In genomic region chr4:100728861-100729260, GRCh38 we compare ENCODE assay signal across 20 cellular contexts.
DNase-seq lines count a peak whose midpoint lies in the region; ATAC-seq, FAIRE-seq and TF ChIP-seq lines count a peak whose summit lies in the region.
"Had no signal": no experiment of that assay in that cellular context is flagged by ENCODE, and none has a peak within 500 bp of the region (broad histone marks: within the 10 kb centered on the region; RNA-seq: fewer than 3 reads in every experiment).

No MANE protein-coding gene starts in this region.

- no peak for TF ChIP-seq EP300 in SK-N-SH (IDR thresholded peaks at IDR 0.05; ENCODE audit: borderline replicate concordance in 1 of 2, low read depth in 1 of 2, low read length in 1 of 2)

- H3K79me2 ChIP-seq in HCT116 (ENCODE audit: insufficient read depth, low read length) (no peaks in the 10 kb centered on the region), SK-N-SH (ENCODE audit: insufficient read depth) (no peaks in the 10 kb centered on the region)

- FAIRE-seq in pancreas (lab: Jason Lieb, UNC) = no peak
- FAIRE-seq: A549, G401.6, GM12892, H54 had no signal

- TF ChIP-seq CTCF in HCT116 (IDR thresholded peaks at IDR 0.05 in 2 of 3, conservative IDR thresholded peaks at IDR 0.05 in 1 of 3; ENCODE audit: borderline replicate concordance in 1 of 3, insufficient read depth in 1 of 3, low read depth in 2 of 3, low read length in 2 of 3) (no peak), SK-N-SH (IDR thresholded peaks at IDR 0.05) (no peak), mesothelial cell of epicardium (IDR thresholded peaks at IDR 0.05; ENCODE audit: unreplicated experiment) (no peak), pancreas (IDR thresholded peaks at IDR 0.05) (no peak), endothelial cell (IDR thresholded peaks at IDR 0.05; ENCODE audit: unreplicated experiment) (no peak)

- no TSS peak for BruUV-seq in HCT116 (replicated peaks; lab: Mats Ljungman, UMichigan)

- H3K4me1 ChIP-seq in HCT116 (ENCODE audit: control insufficient read depth in 1 of 2, insufficient read depth in 2 of 2, low read length in 2 of 2) = no peaks in the 10 kb centered on the region
- H3K4me1 ChIP-seq in SK-N-SH (ENCODE audit: control insufficient read depth in 1 of 2, insufficient read depth in 2 of 2, low read depth in 1 of 2, low read length in 1 of 2) = no peaks in the 10 kb centered on the region; a peak in 1 of 4 replicates
- no peaks in the 10 kb centered on the region for H3K4me1 ChIP-seq in pancreas
- H3K4me1 ChIP-seq in CD4-positive, alpha-beta memory T cell (ENCODE audit: insufficient read depth, low read length) = no peaks in the 10 kb centered on the region
- H3K4me1 ChIP-seq: A549, Caco-2, HAP-1 had no signal

- DNase-seq in HCT116 (ENCODE audit: low read depth, low spot score) (no peak), SK-N-SH (no peak), amniotic epithelial cell (ENCODE audit: low read depth) (peak; percentile 80), mesothelial cell of epicardium (ENCODE audit: low spot score in 2 of 2, unreplicated experiment in 2 of 2) (no peak), pancreas (no peak), endothelial cell (ENCODE audit: low spot score) (no peak), T-helper 2 cell (no peak)
- no peak for DNase-seq in CD4-positive, alpha-beta memory T cell
- DNase-seq: 8988T; C1 segment of cervical spinal cord; Caco-2; CD8-positive, alpha-beta T cell; DMS153; DND-41; GOT3 had no signal

- H3K4me1 Mint-ChIP-seq in mesothelial cell of epicardium (no peaks in the 10 kb centered on the region), endothelial cell (ENCODE audit: unreplicated experiment) (no peaks in the 10 kb centered on the region)
- H3K4me1 Mint-ChIP-seq in CD4-positive, alpha-beta memory T cell = no peaks in the 10 kb centered on the region

- H4K20me1 ChIP-seq in HCT116 (ENCODE audit: insufficient read depth) (no peaks in the 10 kb centered on the region), SK-N-SH (ENCODE audit: insufficient read depth) (no peaks in the 10 kb centered on the region)

- no peak for TF ChIP-seq POLR2A in HCT116 (IDR thresholded peaks at IDR 0.05; ENCODE audit: borderline replicate concordance, extremely low read depth, insufficient read depth, insufficient read length)

- intact Hi-C loops in HCT116 (cut with micrococcal nuclease) = no loop called here
- intact Hi-C loops in pancreas (cut with DNase I) = no loop called here
- intact Hi-C loops in CD4-positive, alpha-beta memory T cell (cut with micrococcal nuclease) = no loop called here

- 82% methylated on average over 4 of the region's 4 CpGs for WGBS in SK-N-SH (ENCODE audit: low lambda C conversion rate)
- WGBS in pancreas, 2 donors = 81 to 85% methylated on average over 4 of the region's 4 CpGs

- CTCF ChIA-PET in HCT116 (lab: Charles Lee) (no interaction called here), SK-N-SH (lab: Yijun Ruan, JAX) (no interaction called here)
- CTCF ChIA-PET in CD4-positive, alpha-beta memory T cell (lab: Charles Lee; ENCODE audit: partially characterized antibody) = interaction anchor here (1.3 kb wide), 1 partner anchor 9 kb away, joined by 5 read pairs; no protein-coding TSS in a partner anchor

- H3K4me3 ChIP-seq in HCT116 (replicated peaks in 1 of 2; ENCODE audit: low read depth in 1 of 2, low read length in 2 of 2) (no peak overlapping the region), SK-N-SH (ENCODE audit: low read depth in 2 of 2, low read length in 1 of 2) (no peak overlapping the region), pancreas (no peak overlapping the region)
- H3K4me3 ChIP-seq in CD4-positive, alpha-beta memory T cell (ENCODE audit: low read length in 2 of 2) = no peak overlapping the region
- H3K4me3 ChIP-seq: A549, HAP-1 had no signal

- no peaks in the 10 kb centered on the region for H3F3A ChIP-seq in SK-N-SH (replicated peaks; ENCODE audit: insufficient read depth)

- H3K36me3 Mint-ChIP-seq in mesothelial cell of epicardium (no peaks in the 10 kb centered on the region), endothelial cell (ENCODE audit: low read depth, unreplicated experiment) (no peaks in the 10 kb centered on the region)
- no peaks in the 10 kb centered on the region for H3K36me3 Mint-ChIP-seq in CD4-positive, alpha-beta memory T cell
- H3K36me3 Mint-ChIP-seq: CD8-positive, alpha-beta T cell had no signal

- H3K9me3 Mint-ChIP-seq in mesothelial cell of epicardium = peaks cover 17% of the 10 kb centered on the region
- H3K9me3 Mint-ChIP-seq in endothelial cell (ENCODE audit: unreplicated experiment) = no peaks in the 10 kb centered on the region
- peaks cover 0 to 13% (median 5%) of the 10 kb centered on the region in 8 donors for H3K9me3 Mint-ChIP-seq in CD4-positive, alpha-beta memory T cell

- H3K27ac ChIP-seq in HCT116 (ENCODE audit: low read depth, low read length) (no peak overlapping the region), SK-N-SH (ENCODE audit: low read depth in 2 of 2, low read length in 1 of 2) (no peak overlapping the region), pancreas (no peak overlapping the region)
- H3K27ac ChIP-seq in CD4-positive, alpha-beta memory T cell (ENCODE audit: low read depth, low read length) = no peak overlapping the region
- H3K27ac ChIP-seq: A549 had no signal

- H3K9ac ChIP-seq in HCT116 (ENCODE audit: low read length) (no peak overlapping the region), SK-N-SH (no peak overlapping the region)

- H2AFZ ChIP-seq in HCT116 (ENCODE audit: low read depth, low read length, poor library complexity, severe bottlenecking) = peak overlapping the region; percentile 49
- H2AFZ ChIP-seq in SK-N-SH (ENCODE audit: low read depth) = 0 out of 2 replicates have a peak overlapping the region, but pooled peaks have one; percentile 53

- H3K27ac Mint-ChIP-seq in mesothelial cell of epicardium (peak overlapping the region; percentile 37), endothelial cell (ENCODE audit: unreplicated experiment) (no peak overlapping the region)
- H3K27ac Mint-ChIP-seq in CD4-positive, alpha-beta memory T cell = no peak overlapping the region
- H3K27ac Mint-ChIP-seq: CD8-positive, alpha-beta T cell had no signal

- H3K4me3 Mint-ChIP-seq in mesothelial cell of epicardium = no peak overlapping the region
- H3K4me3 Mint-ChIP-seq in endothelial cell (ENCODE audit: unreplicated experiment) = no peak overlapping the region
- no peak overlapping the region for H3K4me3 Mint-ChIP-seq in CD4-positive, alpha-beta memory T cell
- H3K4me3 Mint-ChIP-seq: CD8-positive, alpha-beta T cell had no signal

- POLR2A ChIA-PET in HCT116 (lab: Charles Lee) (interaction anchor here (1.6 kb wide), 1 partner anchor 10 kb away, joined by 5 read pairs; no protein-coding TSS in a partner anchor), SK-N-SH (lab: Yijun Ruan, JAX) (no interaction called here)
- POLR2A ChIA-PET in CD4-positive, alpha-beta memory T cell (lab: Charles Lee; ENCODE audit: partially characterized antibody) = no interaction called here

- TF ChIP-seq RAD21 in HCT116 (IDR thresholded peaks at IDR 0.05; ENCODE audit: low read depth) (no peak), SK-N-SH (IDR thresholded peaks at IDR 0.05; ENCODE audit: low read length) (no peak)

- H3K9me3 ChIP-seq in HCT116 (ENCODE audit: control insufficient read depth in 1 of 2, insufficient read depth in 1 of 2, low read depth in 1 of 2, low read length in 2 of 2) (peaks cover 0 to 7% of the 10 kb centered on the region in 2 experiments; a peak in 2 of 4 replicates), SK-N-SH (peaks cover 15% of the 10 kb centered on the region; the same call in 1 of the 2 replicates), pancreas (peaks cover 0 to 2% (median 0%) of the 10 kb centered on the region in 4 donors)
- H3K9me3 ChIP-seq in CD4-positive, alpha-beta memory T cell (ENCODE audit: control insufficient read depth in 1 of 2, low read length in 2 of 2) = peaks cover 0 to 4% of the 10 kb centered on the region in 2 donors
- H3K9me3 ChIP-seq: A549, Caco-2, HAP-1 had no signal

- H3K9me2 ChIP-seq in HCT116 (ENCODE audit: insufficient read depth) (no peaks in the 10 kb centered on the region), SK-N-SH (no peaks in the 10 kb centered on the region)

- RAD21 ChIA-PET in HCT116 (lab: Charles Lee; ENCODE audit: low non-redundant PET in 1 of 2, low total read pairs in 2 of 2, uncharacterized antibody in 2 of 2, unreplicated experiment in 2 of 2) = no interaction called here

- H3K27me3 ChIP-seq in HCT116 (ENCODE audit: insufficient read depth, low read length) (no peaks in the 10 kb centered on the region), SK-N-SH (ENCODE audit: insufficient read depth) (no peaks in the 10 kb centered on the region), pancreas (no peaks in the 10 kb centered on the region)
- no peaks in the 10 kb centered on the region for H3K27me3 ChIP-seq in CD4-positive, alpha-beta memory T cell (ENCODE audit: insufficient read depth, low read length)

- H3K27me3 Mint-ChIP-seq in mesothelial cell of epicardium (ENCODE audit: low read depth) (no peaks in the 10 kb centered on the region), endothelial cell (ENCODE audit: unreplicated experiment) (peaks cover 1% of the 10 kb centered on the region)
- H3K27me3 Mint-ChIP-seq in CD4-positive, alpha-beta memory T cell = peaks cover 0 to 3% of the 10 kb centered on the region in 2 donors

- no peak for ATAC-seq in HCT116
- ATAC-seq in pancreas = no peak
- ATAC-seq: A549; CD8-positive, alpha-beta T cell had no signal

- no peak overlapping the region for H3K4me2 ChIP-seq in HCT116 (ENCODE audit: low read length)
- no peak overlapping the region for H3K4me2 ChIP-seq in SK-N-SH
- H3K4me2 ChIP-seq: A549 had no signal

- H3K36me3 ChIP-seq in HCT116 (ENCODE audit: control insufficient read depth in 1 of 2, insufficient read depth in 2 of 2, low read length in 2 of 2) = no peaks in the 10 kb centered on the region
- peaks cover 0 to 3% of the 10 kb centered on the region in 2 experiments for H3K36me3 ChIP-seq in SK-N-SH (replicated peaks in 1 of 2; ENCODE audit: control insufficient read depth in 1 of 2, insufficient read depth in 2 of 2, low read length in 1 of 2)
- H3K36me3 ChIP-seq in pancreas = no peaks in the 10 kb centered on the region
- H3K36me3 ChIP-seq in CD4-positive, alpha-beta memory T cell (ENCODE audit: insufficient read depth, low read length) = no peaks in the 10 kb centered on the region
- H3K36me3 ChIP-seq: HAP-1 had no signal

TF ChIP-seq in HCT116, 20 proteins besides CTCF, POLR2A, EP300 and RAD21 (continues in another document):
- TF ChIP-seq EZH2phosphoT487 (IDR thresholded peaks at IDR 0.05; ENCODE audit: borderline replicate concordance) (no peak), CBX3 (IDR thresholded peaks at IDR 0.05; ENCODE audit: low read depth) (no peak), ELF1 (IDR thresholded peaks at IDR 0.05; ENCODE audit: borderline replicate concordance, low read depth) (no peak), ZNF274 (IDR thresholded peaks at IDR 0.05; ENCODE audit: low read depth, low read length) (no peak), JUND (IDR thresholded peaks at IDR 0.05) (no peak)

TF ChIP-seq in SK-N-SH, 30 proteins besides CTCF, POLR2A, EP300 and RAD21 (continues in another document):
- TF ChIP-seq FOSL2 (IDR thresholded peaks at IDR 0.05; ENCODE audit: borderline replicate concordance, low read depth) (no peak), CHD2 (IDR thresholded peaks at IDR 0.05; ENCODE audit: low read length, partially characterized antibody) (no peak), RFX5 (IDR thresholded peaks at IDR 0.05; ENCODE audit: low read length) (no peak), GATA2 (CRISPR knock-in tag; IDR thresholded peaks at IDR 0.05) (no peak), TCF12 (IDR thresholded peaks at IDR 0.05) (no peak)
